Comparison of ENCODE assay signal across 4 cellular contexts in the genomic region with DNA sequence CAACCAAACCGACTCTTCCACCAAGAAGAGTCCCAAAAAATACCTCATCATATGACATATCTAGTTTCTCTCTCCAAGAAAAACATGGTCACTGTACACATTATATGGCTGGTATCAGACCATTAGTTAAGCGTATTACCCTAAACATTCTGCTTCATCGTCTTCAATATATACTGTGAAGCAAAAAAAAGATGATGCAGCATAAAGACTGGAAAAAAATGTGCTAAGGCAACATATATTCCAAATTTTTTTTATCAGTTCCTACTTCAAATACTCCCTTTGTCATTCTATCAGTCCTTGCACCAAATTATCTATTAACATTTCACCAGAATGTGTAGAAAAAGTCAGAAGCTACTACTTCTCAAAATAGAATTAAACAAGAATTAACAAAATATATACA.
TF ChIP-seq lines count a peak whose summit lies in the region.

No MANE protein-coding gene starts in this region.

TF ChIP-seq in HepG2, 621 proteins besides CTCF, POLR2A, EP300 and RAD21:
- TF ChIP-seq NFE2 (CRISPR knock-in tag; IDR thresholded peaks at IDR 0.05) (no peak), SCMH1 (CRISPR knock-in tag; IDR thresholded peaks at IDR 0.05; ENCODE audit: borderline replicate concordance) (no peak), SNAPC2 (CRISPR knock-in tag; IDR thresholded peaks at IDR 0.05) (no peak), ZBTB7A (CRISPR knock-in tag; IDR thresholded peaks at IDR 0.05) (no peak), CENPT (CRISPR knock-in tag; IDR thresholded peaks at IDR 0.05; ENCODE audit: low read depth) (no peak), MAFF (IDR thresholded peaks at IDR 0.05; ENCODE audit: low read depth, low read length) (peak; percentile 54), MAFK (conservative IDR thresholded peaks at IDR 0.05 in 1 of 2, IDR thresholded peaks at IDR 0.05 in 1 of 2; ENCODE audit: low read length in 2 of 2) (peak; percentile 32 to 49; a peak in 3 of 4 replicates), ZNF232 (CRISPR knock-in tag; IDR thresholded peaks at IDR 0.05; ENCODE audit: borderline replicate concordance) (no peak), JARID2 (CRISPR knock-in tag; IDR thresholded peaks at IDR 0.05; ENCODE audit: insufficient replicate concordance) (no peak), ATRX (CRISPR knock-in tag; IDR thresholded peaks at IDR 0.05; ENCODE audit: borderline replicate concordance) (no peak), ETV6 (CRISPR knock-in tag; conservative IDR thresholded peaks at IDR 0.05) (no peak), YY1 (IDR thresholded peaks at IDR 0.05; ENCODE audit: insufficient read depth, insufficient replicate concordance, low read depth, low read length) (no peak), CHCHD3 (CRISPR knock-in tag; IDR thresholded peaks at IDR 0.05) (no peak), HIC2 (CRISPR knock-in tag; IDR thresholded peaks at IDR 0.05; ENCODE audit: low read depth) (no peak), ZNF564 (CRISPR knock-in tag; IDR thresholded peaks at IDR 0.05) (no peak), KLF9 (CRISPR knock-in tag; IDR thresholded peaks at IDR 0.05; ENCODE audit: low read depth) (no peak)

TF ChIP-seq in A549, 52 proteins besides CTCF, POLR2A, EP300 and RAD21:
- TF ChIP-seq MAFK (IDR thresholded peaks at IDR 0.05; ENCODE audit: partially characterized antibody) (peak; percentile 78), CBX2 (IDR thresholded peaks at IDR 0.05; ENCODE audit: borderline replicate concordance, low read depth) (no peak), ATOH8 (CRISPR knock-in tag; IDR thresholded peaks at IDR 0.05; ENCODE audit: low read depth) (no peak)

TF ChIP-seq in IMR-90, 13 proteins besides CTCF, POLR2A, EP300 and RAD21:
- TF ChIP-seq MAFK (IDR thresholded peaks at IDR 0.05; ENCODE audit: low read depth, low read length) (peak; percentile 19; the same call in 1 of the 2 replicates), USF2 (IDR thresholded peaks at IDR 0.05; ENCODE audit: low read depth, low read length) (no peak)

TF ChIP-seq in K562, 482 proteins besides CTCF, POLR2A, EP300 and RAD21:
- TF ChIP-seq, protein P1, sequence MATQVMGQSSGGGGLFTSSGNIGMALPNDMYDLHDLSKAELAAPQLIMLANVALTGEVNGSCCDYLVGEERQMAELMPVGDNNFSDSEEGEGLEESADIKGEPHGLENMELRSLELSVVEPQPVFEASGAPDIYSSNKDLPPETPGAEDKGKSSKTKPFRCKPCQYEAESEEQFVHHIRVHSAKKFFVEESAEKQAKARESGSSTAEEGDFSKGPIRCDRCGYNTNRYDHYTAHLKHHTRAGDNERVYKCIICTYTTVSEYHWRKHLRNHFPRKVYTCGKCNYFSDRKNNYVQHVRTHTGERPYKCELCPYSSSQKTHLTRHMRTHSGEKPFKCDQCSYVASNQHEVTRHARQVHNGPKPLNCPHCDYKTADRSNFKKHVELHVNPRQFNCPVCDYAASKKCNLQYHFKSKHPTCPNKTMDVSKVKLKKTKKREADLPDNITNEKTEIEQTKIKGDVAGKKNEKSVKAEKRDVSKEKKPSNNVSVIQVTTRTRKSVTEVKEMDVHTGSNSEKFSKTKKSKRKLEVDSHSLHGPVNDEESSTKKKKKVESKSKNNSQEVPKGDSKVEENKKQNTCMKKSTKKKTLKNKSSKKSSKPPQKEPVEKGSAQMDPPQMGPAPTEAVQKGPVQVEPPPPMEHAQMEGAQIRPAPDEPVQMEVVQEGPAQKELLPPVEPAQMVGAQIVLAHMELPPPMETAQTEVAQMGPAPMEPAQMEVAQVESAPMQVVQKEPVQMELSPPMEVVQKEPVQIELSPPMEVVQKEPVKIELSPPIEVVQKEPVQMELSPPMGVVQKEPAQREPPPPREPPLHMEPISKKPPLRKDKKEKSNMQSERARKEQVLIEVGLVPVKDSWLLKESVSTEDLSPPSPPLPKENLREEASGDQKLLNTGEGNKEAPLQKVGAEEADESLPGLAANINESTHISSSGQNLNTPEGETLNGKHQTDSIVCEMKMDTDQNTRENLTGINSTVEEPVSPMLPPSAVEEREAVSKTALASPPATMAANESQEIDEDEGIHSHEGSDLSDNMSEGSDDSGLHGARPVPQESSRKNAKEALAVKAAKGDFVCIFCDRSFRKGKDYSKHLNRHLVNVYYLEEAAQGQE (CRISPR knock-in tag; IDR thresholded peaks at IDR 0.05; ENCODE audit: low read depth) = no peak
- TF ChIP-seq ZNF316 (IDR thresholded peaks at IDR 0.05) = peak; percentile 46
